19 cellular contexts compared by ENCODE assay signal in genomic region chr4:654871-655734, GRCh38. TPM values are rescaled to one million over a fixed set of nuclear protein-coding genes. Genes with fewer than 3 reads are reported as not detected.
DNase-seq lines count a peak whose midpoint lies in the region; ATAC-seq, FAIRE-seq and TF ChIP-seq lines count a peak whose summit lies in the region.
"Had no signal": no experiment of that assay in that cellular context is flagged by ENCODE, and none has a peak within 500 bp of the region (broad histone marks: within the 10 kb centered on the region; RNA-seq: fewer than 3 reads in every experiment).

No MANE protein-coding gene starts in this region.

- no peak overlapping the region for H3K9ac ChIP-seq in HepG2 (ENCODE audit: insufficient read depth, low read depth, low read length)

- no peaks in the 10 kb centered on the region for H4K20me1 ChIP-seq in HepG2 (ENCODE audit: insufficient read depth, low read length)

- peak overlapping the region; percentile 72 for H3K4me2 ChIP-seq in HepG2 (ENCODE audit: low read depth, low read length)

- H3K27me3 ChIP-seq in RWPE2 (ENCODE audit: insufficient read depth, poor library complexity, severe bottlenecking) (peaks cover 7% of the 10 kb centered on the region), HepG2 (ENCODE audit: control insufficient read depth in 1 of 2, insufficient read depth in 2 of 2, low read length in 2 of 2) (peaks cover 12 to 49% of the 10 kb centered on the region in 2 experiments), sigmoid colon (peaks cover 0 to 35% (median 15%) of the 10 kb centered on the region in 3 donors)
- H3K27me3 ChIP-seq: MG63 had no signal

- in situ Hi-C loops in HepG2 (cut with HindIII; ENCODE audit: extremely low pct_ligation_motif_present, low pct_unique_long_range_greater_than_20kb): no loop called here

- no peak for TF ChIP-seq EP300 in HepG2 (IDR thresholded peaks at IDR 0.05; ENCODE audit: low read depth in 2 of 2, low read length in 2 of 2)
- TF ChIP-seq EP300 in HepG2 (CRISPR knock-in tag; IDR thresholded peaks at IDR 0.05; ENCODE audit: borderline replicate concordance): no peak
- no peak for TF ChIP-seq EP300 in sigmoid colon (IDR thresholded peaks at IDR 0.05)

- H3K9me3 ChIP-seq in RWPE2 (ENCODE audit: severe bottlenecking) (no peaks in the 10 kb centered on the region), HepG2 (ENCODE audit: low read length) (no peaks in the 10 kb centered on the region), sigmoid colon (no peaks in the 10 kb centered on the region)
- H3K9me3 ChIP-seq: Caco-2, MG63 had no signal

- H3K4me1 ChIP-seq in RWPE2 (ENCODE audit: insufficient read depth, poor library complexity, severe bottlenecking): no peaks in the 10 kb centered on the region
- H3K4me1 ChIP-seq in HepG2 (ENCODE audit: insufficient read depth, low read length): peaks cover 70% of the 10 kb centered on the region
- H3K4me1 ChIP-seq in sigmoid colon: no peaks in the 10 kb centered on the region
- H3K4me1 ChIP-seq: Caco-2 had no signal

- no TSS peak for BruUV-seq in HepG2 (replicated peaks; lab: Mats Ljungman, UMichigan)

- H3K27me3 Mint-ChIP-seq in mesothelial cell of epicardium (ENCODE audit: low read depth): peaks cover 2% of the 10 kb centered on the region

- CTCF ChIA-PET in HepG2 (lab: Yijun Ruan, JAX; ENCODE audit: low intra/inter-chr PET ratio, low total read pairs): no interaction called here

- DNase-seq in Ammon's horn (ENCODE audit: low spot score): peak; percentile 65
- peak; percentile 47 for DNase-seq in RWPE2 (ENCODE audit: low spot score)
- DNase-seq in HepG2 (ENCODE audit: low spot score): no peak
- peak in 32 of 56 donors; percentile 25 to 79 (median 54) for DNase-seq in nucleus accumbens (lab: John Stamatoyannopoulos, UW)
- no peak for DNase-seq in sigmoid colon
- no peak for DNase-seq in mesothelial cell of epicardium (ENCODE audit: low spot score in 2 of 2, unreplicated experiment in 2 of 2)
- no peak for DNase-seq in activated CD4-positive, alpha-beta T cell treated with anti-CD3 and anti-CD28 coated beads, Interleukin-2, amount 50 U/mL, for 1 hour
- DNase-seq: Caco-2, DND-41, GDM1, HCEC 1CT, MG63, NCI-H1092 treated with DMSO at 0.1 percent for 48 hours, NCI-H1694, NCI-H69, SHP77 had no signal

- H3K36me3 Mint-ChIP-seq in mesothelial cell of epicardium: peaks cover 2% of the 10 kb centered on the region

- no peak overlapping the region for H3K4me3 Mint-ChIP-seq in mesothelial cell of epicardium

- H2AFZ ChIP-seq in HepG2 (ENCODE audit: low read length): no peak overlapping the region

- H3K36me3 ChIP-seq in RWPE2 (ENCODE audit: low read depth) (no peaks in the 10 kb centered on the region), HepG2 (replicated peaks in 1 of 2; ENCODE audit: control insufficient read depth in 1 of 2, insufficient read depth in 2 of 2, low read length in 2 of 2) (no peaks in the 10 kb centered on the region), sigmoid colon (no peaks in the 10 kb centered on the region)
- H3K36me3 ChIP-seq: MG63 had no signal

- H3K9me3 Mint-ChIP-seq in mesothelial cell of epicardium: no peaks in the 10 kb centered on the region

- H3K79me2 ChIP-seq in HepG2 (ENCODE audit: insufficient read depth, low read length): no peaks in the 10 kb centered on the region

- POLR2A ChIA-PET in HepG2 (lab: Yijun Ruan, JAX): no interaction called here

- intact Hi-C loops in HepG2 (cut with micrococcal nuclease; ENCODE audit: unreplicated experiment): no loop called here
- intact Hi-C loops in sigmoid colon (cut with DNase I): no loop called here

- H3K4me3 ChIP-seq in RWPE2 (ENCODE audit: severe bottlenecking) (no peak overlapping the region), HepG2 (replicated peaks in 1 of 3; ENCODE audit: insufficient read depth in 1 of 3, low read depth in 2 of 3, low read length in 3 of 3) (peak overlapping the region in 2 of 3 experiments; percentile 29 to 53; a peak in 2 of 6 replicates), sigmoid colon (no peak overlapping the region)
- H3K4me3 ChIP-seq: MG63 had no signal

- ATAC-seq in RWPE2 (ENCODE audit: low read depth) (no peak), HepG2 (peak; percentile 8), HG02623 (IDR thresholded peaks at IDR 0.05; ENCODE audit: unreplicated experiment) (no peak)

- peaks cover 4% of the 10 kb centered on the region for H3K4me1 Mint-ChIP-seq in mesothelial cell of epicardium

- no peak overlapping the region for H3K27ac Mint-ChIP-seq in mesothelial cell of epicardium

- TF ChIP-seq POLR2A in HepG2 (IDR thresholded peaks at IDR 0.05; ENCODE audit: insufficient read depth in 1 of 2, low read depth in 2 of 2, low read length in 2 of 2) (no peak), sigmoid colon (IDR thresholded peaks at IDR 0.05) (no peak)

- 12% methylated on average over 10 of the region's 25 CpGs for WGBS in HepG2 (ENCODE audit: low lambda C conversion rate)
- 46 to 62% methylated on average over 25 of the region's 25 CpGs for WGBS in sigmoid colon, 2 donors

- TF ChIP-seq CTCF in RWPE2 (IDR thresholded peaks at IDR 0.05; ENCODE audit: poor library complexity, severe bottlenecking) (no peak), HepG2 (CRISPR knock-in tag; IDR thresholded peaks at IDR 0.05) (no peak), sigmoid colon (IDR thresholded peaks at IDR 0.05) (no peak), mesothelial cell of epicardium (IDR thresholded peaks at IDR 0.05; ENCODE audit: unreplicated experiment) (no peak)

- TF ChIP-seq RAD21 in HepG2 (CRISPR knock-in tag; IDR thresholded peaks at IDR 0.05): no peak

- H3K27ac ChIP-seq in RWPE2 (ENCODE audit: poor library complexity, severe bottlenecking) (no peak overlapping the region), HepG2 (ENCODE audit: extremely low read length, insufficient read depth, low read length) (no peak overlapping the region), sigmoid colon (no peak overlapping the region)
- H3K27ac ChIP-seq: HL-60 had no signal

- no peak for FAIRE-seq in HepG2 (lab: Jason Lieb, UNC)
- FAIRE-seq: GM12892 had no signal

RNA-seq across cellular contexts. Expression of gene ATP5ME, which starts 19.0 kb away (rescaled TPM):
- total RNA-seq in HepG2 (2016; rRNA removed; fragmentation: Illumina TruSeq; extraction: Trizol) (753 and 1,048 TPM in 2 replicates), sigmoid colon (100 to 1,000 TPM; 104 to 244 (median 194) TPM), mesothelial cell of epicardium (194 to 212 TPM (median 197 TPM) in 3 replicates)
- 458 and 593 TPM in 2 replicates for total RNA-seq in HepG2 (2016; cell fraction: cytosol; rRNA removed; fragmentation: Illumina TruSeq; extraction: Trizol; ENCODE audit: low read depth)
- total RNA-seq in HepG2 (2016; cell fraction: insoluble cytoplasmic fraction; rRNA removed; fragmentation: Illumina TruSeq; extraction: Trizol): 792 and 1,109 TPM in 2 replicates
- total RNA-seq in HepG2 (2016; cell fraction: membrane; rRNA removed; fragmentation: Illumina TruSeq; extraction: Trizol): 613 and 660 TPM in 2 replicates
- 219 and 249 TPM in 2 replicates for total RNA-seq in HepG2 (2016; cell fraction: nucleus; rRNA removed; fragmentation: Illumina TruSeq; extraction: Trizol)
- polyA plus RNA-seq in HepG2 (2011; rRNA removed) (301 and 305 TPM in 2 replicates), sigmoid colon (1,000 to 10,000 TPM in 2 of 3 donors, 100 to 1,000 TPM in 1; 610 to 1,302 (median 1,156) TPM)
- polyA plus RNA-seq in HepG2 (2011; cell fraction: cytosol; rRNA removed): 507 and 666 TPM in 2 replicates
- polyA plus RNA-seq in HepG2 (2011; cell fraction: nucleus; rRNA removed): 133 and 152 TPM in 2 replicates
- polyA plus RNA-seq in HepG2 (2012): 451 and 767 TPM in 2 replicates
- polyA plus RNA-seq in HepG2 (2016; cell fraction: cytosol; fragmentation: Illumina TruSeq; extraction: Trizol; ENCODE audit: low read depth): 482 and 603 TPM in 2 replicates
- 926 and 995 TPM in 2 replicates for polyA plus RNA-seq in HepG2 (2016; cell fraction: insoluble cytoplasmic fraction; fragmentation: Illumina TruSeq; extraction: Trizol; ENCODE audit: low read depth)
- 496 and 594 TPM in 2 replicates for polyA plus RNA-seq in HepG2 (2016; cell fraction: membrane; fragmentation: Illumina TruSeq; extraction: Trizol; ENCODE audit: low read depth)
- polyA plus RNA-seq in HepG2 (2016; cell fraction: nucleus; fragmentation: Illumina TruSeq; extraction: Trizol; ENCODE audit: insufficient read depth, low read depth): 426 and 431 TPM in 2 replicates
- polyA minus RNA-seq in HepG2 (2011; rRNA and poly(A)+ RNA removed; ENCODE audit: low replicate concordance): 68.8 and 71.4 TPM in 2 replicates
- polyA minus RNA-seq in HepG2 (2011; cell fraction: cytosol; rRNA and poly(A)+ RNA removed): 62.0 and 63.6 TPM in 2 replicates
- 23.6 and 38.7 TPM in 2 replicates for polyA minus RNA-seq in HepG2 (2011; cell fraction: nucleus; rRNA and poly(A)+ RNA removed)

RNA-seq across cellular contexts. Expression of gene MYL5, which starts 19.2 kb away (rescaled TPM):
- total RNA-seq in HepG2 (2016; rRNA removed; fragmentation: Illumina TruSeq; extraction: Trizol) (11.0 and 16.0 TPM in 2 replicates), sigmoid colon (10 to 100 TPM in 2 of 4 donors, 1 to 10 TPM in 2; 5.7 to 11.7 (median 9.8) TPM), mesothelial cell of epicardium (25.0 to 32.1 TPM (median 32.0 TPM) in 3 replicates)
- total RNA-seq in HepG2 (2016; cell fraction: cytosol; rRNA removed; fragmentation: Illumina TruSeq; extraction: Trizol; ENCODE audit: low read depth): 6.7 and 8.0 TPM in 2 replicates
- 10.1 and 16.2 TPM in 2 replicates for total RNA-seq in HepG2 (2016; cell fraction: insoluble cytoplasmic fraction; rRNA removed; fragmentation: Illumina TruSeq; extraction: Trizol)
- total RNA-seq in HepG2 (2016; cell fraction: membrane; rRNA removed; fragmentation: Illumina TruSeq; extraction: Trizol): 7.6 and 8.2 TPM in 2 replicates
- 15.9 and 16.6 TPM in 2 replicates for total RNA-seq in HepG2 (2016; cell fraction: nucleus; rRNA removed; fragmentation: Illumina TruSeq; extraction: Trizol)
- polyA plus RNA-seq in HepG2 (2011; rRNA removed) (6.5 and 11.5 TPM in 2 replicates), sigmoid colon (10 to 100 TPM; 19.2 to 29.7 (median 28.7) TPM)
- polyA plus RNA-seq in HepG2 (2011; cell fraction: cytosol; rRNA removed): 4.1 and 4.4 TPM in 2 replicates
- 40.0 and 46.9 TPM in 2 replicates for polyA plus RNA-seq in HepG2 (2011; cell fraction: nucleus; rRNA removed)
- 7.4 and 8.9 TPM in 2 replicates for polyA plus RNA-seq in HepG2 (2012)
- polyA plus RNA-seq in HepG2 (2016; cell fraction: cytosol; fragmentation: Illumina TruSeq; extraction: Trizol; ENCODE audit: low read depth): 4.4 and 5.5 TPM in 2 replicates
- 8.5 and 12.2 TPM in 2 replicates for polyA plus RNA-seq in HepG2 (2016; cell fraction: insoluble cytoplasmic fraction; fragmentation: Illumina TruSeq; extraction: Trizol; ENCODE audit: low read depth)
- polyA plus RNA-seq in HepG2 (2016; cell fraction: membrane; fragmentation: Illumina TruSeq; extraction: Trizol; ENCODE audit: low read depth): 4.9 and 6.3 TPM in 2 replicates
- polyA plus RNA-seq in HepG2 (2016; cell fraction: nucleus; fragmentation: Illumina TruSeq; extraction: Trizol; ENCODE audit: insufficient read depth, low read depth): 33.7 and 41.8 TPM in 2 replicates
- 3.4 and 4.4 TPM in 2 replicates for polyA minus RNA-seq in HepG2 (2011; rRNA and poly(A)+ RNA removed; ENCODE audit: low replicate concordance)
- 1.4 TPM in 1 of 2 replicates, not detected in the other for polyA minus RNA-seq in HepG2 (2011; cell fraction: cytosol; rRNA and poly(A)+ RNA removed)
- polyA minus RNA-seq in HepG2 (2011; cell fraction: nucleus; rRNA and poly(A)+ RNA removed): 11.8 and 15.5 TPM in 2 replicates

RNA-seq across cellular contexts. Expression of gene PDE6B, which starts 29.7 kb away (rescaled TPM):
- total RNA-seq in HepG2 (2016; rRNA removed; fragmentation: Illumina TruSeq; extraction: Trizol) (0.38 TPM in 1 of 2 replicates, not detected in the other), sigmoid colon (1 to 10 TPM in 2 of 4 donors, under 1 TPM in 1, not detected in 1; 0.41 to 5.4 (median 2.6) TPM), mesothelial cell of epicardium (9.0 to 12.0 TPM (median 11.6 TPM) in 3 replicates)
- total RNA-seq in HepG2 (2016; cell fraction: cytosol; rRNA removed; fragmentation: Illumina TruSeq; extraction: Trizol; ENCODE audit: low read depth): 0.20 TPM in 1 of 2 replicates, not detected in the other
- total RNA-seq in HepG2 (2016; cell fraction: insoluble cytoplasmic fraction; rRNA removed; fragmentation: Illumina TruSeq; extraction: Trizol): 0.09 TPM in 1 of 2 replicates, not detected in the other
- 0.25 TPM in 1 of 2 replicates, not detected in the other for total RNA-seq in HepG2 (2016; cell fraction: membrane; rRNA removed; fragmentation: Illumina TruSeq; extraction: Trizol)
- total RNA-seq in HepG2 (2016; cell fraction: nucleus; rRNA removed; fragmentation: Illumina TruSeq; extraction: Trizol): not detected in 2 replicates
- polyA plus RNA-seq in HepG2 (2011; rRNA removed) (0.38 and 0.40 TPM in 2 replicates), sigmoid colon (1 to 10 TPM in 1 of 3 donors, under 1 TPM in 2; under 0.01 to 4.1 (median 0.46) TPM)
- 0.43 and 0.62 TPM in 2 replicates for polyA plus RNA-seq in HepG2 (2011; cell fraction: cytosol; rRNA removed)
- 0.33 and 0.45 TPM in 2 replicates for polyA plus RNA-seq in HepG2 (2011; cell fraction: nucleus; rRNA removed)
- polyA plus RNA-seq in HepG2 (2012): 0.38 and 0.73 TPM in 2 replicates
- not detected in 2 replicates for polyA plus RNA-seq in HepG2 (2016; cell fraction: cytosol; fragmentation: Illumina TruSeq; extraction: Trizol; ENCODE audit: low read depth)
- not detected in 2 replicates for polyA plus RNA-seq in HepG2 (2016; cell fraction: insoluble cytoplasmic fraction; fragmentation: Illumina TruSeq; extraction: Trizol; ENCODE audit: low read depth)
- 0.13 TPM in 1 of 2 replicates, not detected in the other for polyA plus RNA-seq in HepG2 (2016; cell fraction: membrane; fragmentation: Illumina TruSeq; extraction: Trizol; ENCODE audit: low read depth)
- polyA plus RNA-seq in HepG2 (2016; cell fraction: nucleus; fragmentation: Illumina TruSeq; extraction: Trizol; ENCODE audit: insufficient read depth, low read depth): not detected in 2 replicates
- 0.32 TPM in 1 of 2 replicates, not detected in the other for polyA minus RNA-seq in HepG2 (2011; rRNA and poly(A)+ RNA removed; ENCODE audit: low replicate concordance)
- polyA minus RNA-seq in HepG2 (2011; cell fraction: cytosol; rRNA and poly(A)+ RNA removed): 0.69 and 1.3 TPM in 2 replicates
- polyA minus RNA-seq in HepG2 (2011; cell fraction: nucleus; rRNA and poly(A)+ RNA removed): 0.37 and 1.3 TPM in 2 replicates
- total RNA-seq: Caco-2 had no signal

RNA-seq across cellular contexts. Expression of gene SLC49A3, which starts 33.8 kb away (rescaled TPM):
- total RNA-seq in HepG2 (2016; rRNA removed; fragmentation: Illumina TruSeq; extraction: Trizol) (0.07 TPM in 1 of 2 replicates, not detected in the other), sigmoid colon (1 to 10 TPM; 3.9 to 5.0 (median 4.5) TPM), mesothelial cell of epicardium (10.5 to 13.4 TPM (median 11.6 TPM) in 3 replicates)
- not detected in 2 replicates for total RNA-seq in HepG2 (2016; cell fraction: cytosol; rRNA removed; fragmentation: Illumina TruSeq; extraction: Trizol; ENCODE audit: low read depth)
- total RNA-seq in HepG2 (2016; cell fraction: insoluble cytoplasmic fraction; rRNA removed; fragmentation: Illumina TruSeq; extraction: Trizol): 0.09 TPM in 1 of 2 replicates, not detected in the other
- total RNA-seq in HepG2 (2016; cell fraction: membrane; rRNA removed; fragmentation: Illumina TruSeq; extraction: Trizol): not detected in 2 replicates
- 0.62 TPM in 1 of 2 replicates, not detected in the other for total RNA-seq in HepG2 (2016; cell fraction: nucleus; rRNA removed; fragmentation: Illumina TruSeq; extraction: Trizol)
- polyA plus RNA-seq in HepG2 (2011; rRNA removed) (0.17 and 0.22 TPM in 2 replicates), sigmoid colon (1 to 10 TPM; 2.4 to 6.4 (median 4.6) TPM)
- 0.10 and 0.16 TPM in 2 replicates for polyA plus RNA-seq in HepG2 (2011; cell fraction: cytosol; rRNA removed)
- polyA plus RNA-seq in HepG2 (2011; cell fraction: nucleus; rRNA removed): 1.9 and 2.5 TPM in 2 replicates
- polyA plus RNA-seq in HepG2 (2012): 0.21 and 0.29 TPM in 2 replicates
- 0.07 TPM in 1 of 2 replicates, not detected in the other for polyA plus RNA-seq in HepG2 (2016; cell fraction: cytosol; fragmentation: Illumina TruSeq; extraction: Trizol; ENCODE audit: low read depth)
- polyA plus RNA-seq in HepG2 (2016; cell fraction: insoluble cytoplasmic fraction; fragmentation: Illumina TruSeq; extraction: Trizol; ENCODE audit: low read depth): not detected in 2 replicates
- polyA plus RNA-seq in HepG2 (2016; cell fraction: membrane; fragmentation: Illumina TruSeq; extraction: Trizol; ENCODE audit: low read depth): not detected in 2 replicates
- polyA plus RNA-seq in HepG2 (2016; cell fraction: nucleus; fragmentation: Illumina TruSeq; extraction: Trizol; ENCODE audit: insufficient read depth, low read depth): 0.53 TPM in 1 of 2 replicates, not detected in the other
- polyA minus RNA-seq in HepG2 (2011; rRNA and poly(A)+ RNA removed; ENCODE audit: low replicate concordance): 0.12 TPM in 1 of 2 replicates, not detected in the other
- polyA minus RNA-seq in HepG2 (2011; cell fraction: cytosol; rRNA and poly(A)+ RNA removed): not detected in 2 replicates
- 0.25 and 0.26 TPM in 2 replicates for polyA minus RNA-seq in HepG2 (2011; cell fraction: nucleus; rRNA and poly(A)+ RNA removed)

RNA-seq across cellular contexts. Expression of gene PCGF3, which starts 50.5 kb away (rescaled TPM):
- total RNA-seq in HepG2 (2016; rRNA removed; fragmentation: Illumina TruSeq; extraction: Trizol) (24.2 and 28.6 TPM in 2 replicates), sigmoid colon (10 to 100 TPM; 26.4 to 60.1 (median 40.2) TPM), mesothelial cell of epicardium (88.1 to 93.4 TPM (median 90.9 TPM) in 3 replicates)
- total RNA-seq in HepG2 (2016; cell fraction: cytosol; rRNA removed; fragmentation: Illumina TruSeq; extraction: Trizol; ENCODE audit: low read depth): 16.2 and 16.7 TPM in 2 replicates
- 22.5 and 27.7 TPM in 2 replicates for total RNA-seq in HepG2 (2016; cell fraction: insoluble cytoplasmic fraction; rRNA removed; fragmentation: Illumina TruSeq; extraction: Trizol)
- total RNA-seq in HepG2 (2016; cell fraction: membrane; rRNA removed; fragmentation: Illumina TruSeq; extraction: Trizol): 36.9 and 38.9 TPM in 2 replicates
- total RNA-seq in HepG2 (2016; cell fraction: nucleus; rRNA removed; fragmentation: Illumina TruSeq; extraction: Trizol): 40.6 and 42.6 TPM in 2 replicates
- polyA plus RNA-seq in HepG2 (2011; rRNA removed) (66.2 and 80.8 TPM in 2 replicates), sigmoid colon (10 to 100 TPM; 15.6 to 52.9 (median 24.5) TPM)
- polyA plus RNA-seq in HepG2 (2011; cell fraction: cytosol; rRNA removed): 32.3 and 37.9 TPM in 2 replicates
- polyA plus RNA-seq in HepG2 (2011; cell fraction: nucleus; rRNA removed): 406 and 428 TPM in 2 replicates
- 37.8 and 47.7 TPM in 2 replicates for polyA plus RNA-seq in HepG2 (2012)
- 13.4 and 15.5 TPM in 2 replicates for polyA plus RNA-seq in HepG2 (2016; cell fraction: cytosol; fragmentation: Illumina TruSeq; extraction: Trizol; ENCODE audit: low read depth)
- polyA plus RNA-seq in HepG2 (2016; cell fraction: insoluble cytoplasmic fraction; fragmentation: Illumina TruSeq; extraction: Trizol; ENCODE audit: low read depth): 20.0 and 26.4 TPM in 2 replicates
- polyA plus RNA-seq in HepG2 (2016; cell fraction: membrane; fragmentation: Illumina TruSeq; extraction: Trizol; ENCODE audit: low read depth): 26.7 and 30.4 TPM in 2 replicates
- 92.0 and 96.8 TPM in 2 replicates for polyA plus RNA-seq in HepG2 (2016; cell fraction: nucleus; fragmentation: Illumina TruSeq; extraction: Trizol; ENCODE audit: insufficient read depth, low read depth)
- polyA minus RNA-seq in HepG2 (2011; rRNA and poly(A)+ RNA removed; ENCODE audit: low replicate concordance): 38.9 and 82.6 TPM in 2 replicates
- polyA minus RNA-seq in HepG2 (2011; cell fraction: cytosol; rRNA and poly(A)+ RNA removed): 18.1 and 23.5 TPM in 2 replicates
- 119 and 121 TPM in 2 replicates for polyA minus RNA-seq in HepG2 (2011; cell fraction: nucleus; rRNA and poly(A)+ RNA removed)

Comparison
In these comparisons a context has a peak if more than half of its experiments do, and no peak if none do; other contexts are left out.
1. DNase-seq: peak in Ammon's horn (single experiment), RWPE2 (single experiment) and nucleus accumbens (32 of 56); none in HepG2 (single experiment), sigmoid colon (single experiment), mesothelial cell of epicardium (0 of 2) and activated CD4-positive, alpha-beta T cell treated with anti-CD3 and anti-CD28 coated beads, Interleukin-2, amount 50 U/mL, for 1 hour (single experiment).
2. H3K4me3 ChIP-seq: peak in HepG2 (2 of 3); none in RWPE2 (single experiment) and sigmoid colon (0 of 4).